8 cellular contexts compared by ENCODE assay signal in genomic region chr11:69297225-69297925, GRCh38. TPM values are rescaled to one million over a fixed set of nuclear protein-coding genes. Genes with fewer than 3 reads are reported as not detected.
DNase-seq lines count a peak whose midpoint lies in the region; ATAC-seq and TF ChIP-seq lines count a peak whose summit lies in the region.

No MANE protein-coding gene starts in this region.

- no peaks in the 10 kb centered on the region for H3K27me3 ChIP-seq in upper lobe of right lung

- no peaks in the 10 kb centered on the region for H3K9me3 ChIP-seq in upper lobe of right lung

- H3K36me3 ChIP-seq in upper lobe of right lung = no peaks in the 10 kb centered on the region

- peak overlapping the region; percentile 89 for H3K27ac ChIP-seq in upper lobe of right lung

- H3K4me3 ChIP-seq in upper lobe of right lung = peak overlapping the region; percentile 23

- peaks cover 45% of the 10 kb centered on the region for H3K4me1 ChIP-seq in upper lobe of right lung

- DNase-seq in C1 segment of cervical spinal cord (lab: John Stamatoyannopoulos, UW) (peak in 11 of 14 donors; percentile 9 to 78 (median 42)), HK-2 (ENCODE audit: unreplicated experiment) (peak; percentile 92), SK-MEL-5 (ENCODE audit: low read depth, low spot score) (peak; percentile 100), head of caudate nucleus (peak in 40 of 42 donors; percentile 29 to 80 (median 58)), pulmonary artery endothelial cell (ENCODE audit: low read depth, low spot score) (peak; percentile 89), upper lobe of right lung (peak; percentile 96)
- DNase-seq in activated naive CD4-positive, alpha-beta T cell treated with Interleukin-2 at 50 U/mL for 16 hours = peak; percentile 86

- in situ Hi-C loops in SK-MEL-5 (cut with HindIII; ENCODE audit: low pct_unique_long_range_greater_than_20kb, low sequenced_read_pairs) = no loop called here

- intact Hi-C loops in head of caudate nucleus (cut with DNase I) (loop anchor here (10.0 kb wide), 1 partner anchor 347 kb away; the partner anchor contains the start of gene CCND1), upper lobe of right lung (cut with DNase I) (loop anchor here (5.0 to 10.0 kb wide), 2 partner anchors 193 to 345 kb away; partner anchors contain the start of gene CCND1)

- TF ChIP-seq CTCF in upper lobe of right lung (IDR thresholded peaks at IDR 0.05) = no peak

- peak; percentile 54 for ATAC-seq in GM19455 (IDR thresholded peaks at IDR 0.05; ENCODE audit: unreplicated experiment)
- peak; percentile 63 for ATAC-seq in upper lobe of right lung

RNA-seq across cellular contexts. Expression of gene MYEOV, which starts 3.4 kb away (rescaled TPM):
- total RNA-seq in SK-MEL-5 (2014; rRNA removed; shearing (Covaris generic)) = 0.11 TPM in 1 of 2 replicates, not detected in the other
- polyA plus RNA-seq in SK-MEL-5 (2015; cell fraction: cytosol; rRNA removed) = 0.94 and 1.2 TPM in 2 replicates
- polyA plus RNA-seq in SK-MEL-5 (2015; cell fraction: nucleus; rRNA removed) = 0.49 and 1.1 TPM in 2 replicates
- total RNA-seq in pulmonary artery endothelial cell = 1.1 and 2.2 TPM in 2 replicates
- total RNA-seq in upper lobe of right lung = 0.23 TPM

Comparison
In these comparisons a context has a peak if more than half of its experiments do, and no peak if none do; other contexts are left out.
1. Peak in every context shown above with its lines: DNase-seq, ATAC-seq, H3K4me3 ChIP-seq and H3K27ac ChIP-seq.
2. DNase-seq: peak in every context shown above with its lines; median percentile 100 in SK-MEL-5; 96 in upper lobe of right lung; 92 in HK-2; 89 in pulmonary artery endothelial cell; 86 in activated naive CD4-positive, alpha-beta T cell treated with Interleukin-2 at 50 U/mL for 16 hours; 58 in head of caudate nucleus; 42 in C1 segment of cervical spinal cord.